Comparison of ENCODE assay signal across 1 cellular context in genomic region chr19:23762884-23763711, GRCh38.
TF ChIP-seq lines count a peak whose summit lies in the region.

No MANE protein-coding gene starts in this region.

TF ChIP-seq in SK-N-SH, 30 proteins besides CTCF, POLR2A, EP300 and RAD21 (continued from another document):
- TF ChIP-seq GABPA (IDR thresholded peaks at IDR 0.05; ENCODE audit: low read depth) (no peak), NRF1 (IDR thresholded peaks at IDR 0.05; ENCODE audit: low read depth, low read length) (0 out of 2 replicates have a peak, but pooled peaks have one; percentile 4), REST (IDR thresholded peaks at IDR 0.05; ENCODE audit: low read depth, low read length) (no peak), ELF1 (IDR thresholded peaks at IDR 0.05) (peak; percentile 11; the same call in 1 of the 2 replicates), TEAD4 (IDR thresholded peaks at IDR 0.05; ENCODE audit: borderline replicate concordance, insufficient read depth) (0 out of 2 replicates have a peak, but pooled peaks have one; percentile 17), SMC3 (IDR thresholded peaks at IDR 0.05; ENCODE audit: low read depth, low read length) (no peak), GATA2 (CRISPR knock-in tag; IDR thresholded peaks at IDR 0.05) (no peak), RCOR1 (IDR thresholded peaks at IDR 0.05; ENCODE audit: low read length) (no peak; the same call in 1 of the 2 replicates), FOXJ3 (CRISPR knock-in tag; IDR thresholded peaks at IDR 0.05) (no peak), USF2 (IDR thresholded peaks at IDR 0.05; ENCODE audit: borderline replicate concordance, low read depth, low read length) (no peak), POLR2AphosphoS5 (IDR thresholded peaks at IDR 0.05; ENCODE audit: low read depth, low read length) (peak; percentile 70), FOSL2 (IDR thresholded peaks at IDR 0.05; ENCODE audit: borderline replicate concordance, low read depth) (no peak)
